Comparison of ENCODE assay signal across 21 cellular contexts in the genomic region with DNA sequence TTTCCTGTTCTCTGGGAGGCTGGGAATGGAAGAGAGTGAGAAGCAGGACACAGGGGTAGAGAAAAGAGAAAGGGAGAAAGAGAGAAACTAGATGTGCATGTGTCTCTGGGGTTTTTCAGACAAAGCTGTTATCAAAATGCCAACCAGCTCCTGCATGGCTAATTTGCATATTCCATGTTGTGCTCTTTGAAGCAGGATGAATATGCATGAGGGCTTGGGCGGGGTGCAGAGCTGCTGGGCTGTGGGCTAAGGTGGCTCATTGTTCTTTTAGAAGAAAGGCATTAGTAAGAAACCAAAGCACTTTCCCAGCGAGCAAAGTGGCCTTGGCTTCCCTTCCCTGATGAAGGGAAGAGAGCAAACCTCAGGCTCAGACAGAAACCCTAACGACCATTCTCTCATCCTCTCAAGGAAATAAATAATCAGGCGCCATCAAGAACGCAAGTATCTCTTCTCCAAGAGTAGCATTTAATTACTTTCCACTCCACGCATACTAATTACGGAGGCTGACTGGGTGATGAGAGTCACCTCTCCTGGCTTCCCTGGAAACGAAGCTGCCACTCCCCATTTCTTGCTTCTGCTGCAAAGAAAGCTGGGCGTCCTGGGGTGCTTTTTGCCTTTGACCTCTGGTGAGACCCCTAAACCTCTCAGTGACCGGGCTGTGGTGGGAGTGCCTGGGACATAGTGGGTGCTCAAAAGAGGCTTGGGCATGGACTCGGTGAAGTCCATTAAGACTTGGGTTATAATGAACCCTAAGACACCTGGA. TPM values are rescaled to one million over a fixed set of nuclear protein-coding genes. Genes with fewer than 3 reads are reported as not detected.
A peak's percentile ranks its signal among the peaks of the same experiment; 100 is the strongest.
DNase-seq lines count a peak whose midpoint lies in the region; ATAC-seq and TF ChIP-seq lines count a peak whose summit lies in the region.
"Had no signal": no experiment of that assay in that cellular context is flagged by ENCODE, and none has a peak within 500 bp of the region (broad histone marks: within the 10 kb centered on the region; RNA-seq: fewer than 3 reads in every experiment).

No MANE protein-coding gene starts in this region.

- H3K36me3 Mint-ChIP-seq in endodermal cell (ENCODE audit: low read depth): no peaks in the 10 kb centered on the region
- H3K36me3 Mint-ChIP-seq: CD8-positive, alpha-beta T cell had no signal

- H3K36me3 ChIP-seq in ES-I3 (ENCODE audit: insufficient read depth, low read length): no peaks in the 10 kb centered on the region
- no peaks in the 10 kb centered on the region for H3K36me3 ChIP-seq in endodermal cell (ENCODE audit: control insufficient read depth, insufficient read depth, low read length)
- H3K36me3 ChIP-seq: ovary, Peyer's patch, uterus had no signal

- peaks cover 9% of the 10 kb centered on the region for H3K27me3 Mint-ChIP-seq in endodermal cell (ENCODE audit: insufficient read depth)

- H3K4me3 Mint-ChIP-seq in endodermal cell: peak overlapping the region; percentile 20
- H3K4me3 Mint-ChIP-seq: CD8-positive, alpha-beta T cell had no signal

- TF ChIP-seq CTCF in endodermal cell (conservative IDR thresholded peaks at IDR 0.05): no peak

- H3K9ac ChIP-seq in ES-I3 (ENCODE audit: low read depth, low read length) (peak overlapping the region; percentile 6; the same call in 1 of the 2 replicates), endodermal cell (ENCODE audit: extremely low read depth, low read length, poor library complexity, severe bottlenecking) (no peak overlapping the region)

- no peak overlapping the region for H3K4me3 ChIP-seq in endodermal cell (ENCODE audit: low read length)
- H3K4me3 ChIP-seq: left ventricle myocardium inferior, ovary, Peyer's patch, uterus had no signal

- 59 to 61% methylated on average over 5 to 11 of the region's 11 CpGs for WGBS in endodermal cell (ENCODE audit: insufficient coverage in 1 of 2, insufficient read length in 1 of 2), 2 experiments

- H3K27ac ChIP-seq in endodermal cell (ENCODE audit: low read depth, low read length): peak overlapping the region; percentile 82
- H3K27ac ChIP-seq: left ventricle myocardium inferior, ovary, Peyer's patch, uterus had no signal

- H3K27ac Mint-ChIP-seq in endodermal cell: peak overlapping the region; percentile 49
- H3K27ac Mint-ChIP-seq: CD8-positive, alpha-beta T cell had no signal

- peaks cover 38% of the 10 kb centered on the region for H3K4me1 Mint-ChIP-seq in endodermal cell

- no peaks in the 10 kb centered on the region for H3K9me3 Mint-ChIP-seq in endodermal cell
- H3K9me3 Mint-ChIP-seq: CD8-positive, alpha-beta T cell had no signal

- H3K4me1 ChIP-seq in ES-I3 (ENCODE audit: insufficient read depth, low read length): peaks cover 35% of the 10 kb centered on the region
- peaks cover 17% of the 10 kb centered on the region for H3K4me1 ChIP-seq in endodermal cell (ENCODE audit: control insufficient read depth, insufficient read depth, low read length)
- H3K4me1 ChIP-seq: Peyer's patch, uterus had no signal

- ATAC-seq in HG02610 (IDR thresholded peaks at IDR 0.05; ENCODE audit: unreplicated experiment): no peak
- ATAC-seq: CD8-positive, alpha-beta T cell; HCT116 had no signal

- DNase-seq in NCI-H526 treated with DMSO at 0.1 percent for 48 hours (lab: John Stamatoyannopoulos, UW): peak; percentile 99
- peak; percentile 86 for DNase-seq in endodermal cell
- peak; percentile 76 for DNase-seq in midbrain (lab: John Stamatoyannopoulos, UW)
- no peak for DNase-seq in T-helper 9 cell
- DNase-seq in NCI-H2227 (lab: John Stamatoyannopoulos, UW; ENCODE audit: unreplicated experiment): no peak
- DNase-seq in activated CD4-positive, CD25-positive, alpha-beta regulatory T cell (lab: John Stamatoyannopoulos, UW): no peak
- DNase-seq: activated CD4-positive, alpha-beta T cell treated with anti-CD3 and anti-CD28 coated beads for 1 hour; activated effector memory CD4-positive, alpha-beta T cell treated with Interleukin-2 at 50 U/mL for 16 hours; CD8-positive, alpha-beta T cell; cerebellar nuclear complex; EL; left ventricle myocardium inferior; NCI-H1417 treated with DMSO at 0.1 percent for 48 hours; ovary; Peyer's patch; stimulated activated CD4-positive, alpha-beta T cell treated with anti-CD3 and anti-CD28 coated beads, Interleukin-2, amount 100 ng/mL, for 48 hours; T1000; uterus had no signal

- H3K9me3 ChIP-seq in ES-I3 (ENCODE audit: control insufficient read depth, insufficient read depth, low read length) (no peaks in the 10 kb centered on the region), endodermal cell (ENCODE audit: control insufficient read depth, low read length) (no peaks in the 10 kb centered on the region)
- H3K9me3 ChIP-seq: left ventricle myocardium inferior, ovary, Peyer's patch, uterus had no signal

- no peaks in the 10 kb centered on the region for H3K27me3 ChIP-seq in endodermal cell (ENCODE audit: control insufficient read depth, insufficient read depth, low read length, poor library complexity, severe bottlenecking)
- H3K27me3 ChIP-seq: ovary, Peyer's patch, uterus had no signal

RNA-seq across cellular contexts. Expression of a gene that starts 54.2 kb away (rescaled TPM):
- 10 to 100 TPM; 11.5 to 13.7 TPM for total RNA-seq in endodermal cell
- polyA plus RNA-seq in endodermal cell (2013, experiment 1 of 2): 152 TPM
- polyA plus RNA-seq in endodermal cell (2013, experiment 2 of 2): 151 TPM

Comparison
In these comparisons a context has a peak if more than half of its experiments do, and no peak if none do; other contexts are left out.
1. DNase-seq: peak in NCI-H526 treated with DMSO at 0.1 percent for 48 hours (single experiment), endodermal cell (single experiment) and midbrain (single experiment); none in T-helper 9 cell (single experiment), NCI-H2227 (single experiment) and activated CD4-positive, CD25-positive, alpha-beta regulatory T cell (0 of 4).